Comparison of ENCODE assay signal across 13 cellular contexts in the genomic region with DNA sequence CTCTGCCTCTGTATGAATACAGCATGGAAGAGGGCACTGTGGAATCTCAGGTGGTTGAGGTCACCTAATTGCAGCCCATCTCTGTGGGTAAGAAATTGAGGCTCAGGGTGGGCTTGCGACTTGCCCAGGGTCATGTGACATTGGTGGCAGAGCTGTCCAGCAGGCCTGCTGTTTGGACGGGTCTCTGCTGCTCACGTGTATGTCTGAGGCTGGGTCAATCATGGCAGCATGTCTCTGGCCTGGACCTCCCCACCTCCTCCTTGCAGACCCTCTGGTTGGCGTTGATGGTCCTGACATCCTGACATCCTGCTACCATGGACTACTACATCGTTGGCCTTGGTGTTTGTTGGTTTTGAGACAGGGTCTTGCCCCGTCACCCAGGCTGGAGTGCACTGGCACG.
DNase-seq lines count a peak whose midpoint lies in the region; ATAC-seq, FAIRE-seq and TF ChIP-seq lines count a peak whose summit lies in the region.
"Had no signal": no experiment of that assay in that cellular context is flagged by ENCODE, and none has a peak within 500 bp of the region (broad histone marks: within the 10 kb centered on the region; RNA-seq: fewer than 3 reads in every experiment).

No MANE protein-coding gene starts in this region.

- no peak overlapping the region for H2BK12ac ChIP-seq in H9 (ENCODE audit: insufficient read length, low read depth, low read length)

- no peak for DNase-seq in H54 (ENCODE audit: insufficient read length, low spot score)
- no peak for DNase-seq in H9
- peak; percentile 13 for DNase-seq in endodermal cell
- DNase-seq in osteoblast (ENCODE audit: insufficient read length, low spot score, missing footprints): peak; percentile 71
- no peak for DNase-seq in stimulated activated naive CD8-positive, alpha-beta T cell treated with anti-CD3 and anti-CD28 coated beads, Interleukin-15, Interleukin-2, amounts not matched to agents 100 U/mL and 50 U/mL, for 24 hours
- DNase-seq in NCI-H1436 treated with DMSO at 0.1 percent for 48 hours (lab: John Stamatoyannopoulos, UW): no peak
- no peak for DNase-seq in BE2C
- no peak for DNase-seq in substantia nigra (lab: John Stamatoyannopoulos, UW)
- DNase-seq: CD4-positive, CD25-positive, alpha-beta regulatory T cell; DMS53; GF-D8 had no signal

- 0 out of 2 replicates have a peak, but pooled peaks have one; percentile 5 for TF ChIP-seq POLR2A in H54 (IDR thresholded peaks at IDR 0.05; ENCODE audit: low read depth, low read length)

- H4K5ac ChIP-seq in H9 (ENCODE audit: insufficient read length, low read depth, low read length): no peak overlapping the region

- no peak overlapping the region for H4K8ac ChIP-seq in H9 (replicated peaks; ENCODE audit: insufficient read length, low read depth, low read length)

- H4K91ac ChIP-seq in H9 (ENCODE audit: insufficient read length, low read depth, low read length): no peak overlapping the region

- no peak for TF ChIP-seq CTCF in H9 (conservative IDR thresholded peaks at IDR 0.05)
- no peak for TF ChIP-seq CTCF in endodermal cell (conservative IDR thresholded peaks at IDR 0.05)
- no peak for TF ChIP-seq CTCF in osteoblast (IDR thresholded peaks at IDR 0.05; ENCODE audit: extremely low read depth, low read depth, low read length)
- no peak for TF ChIP-seq CTCF in BE2C (IDR thresholded peaks at IDR 0.05; ENCODE audit: low read depth, low read length)

- H3K27ac ChIP-seq in H9 (ENCODE audit: insufficient read length, low read depth, low read length): no peak overlapping the region
- no peak overlapping the region for H3K27ac ChIP-seq in endodermal cell (ENCODE audit: low read depth, low read length)
- H3K27ac ChIP-seq in osteoblast (ENCODE audit: low read depth, low read length): no peak overlapping the region
- H3K27ac ChIP-seq in substantia nigra (ENCODE audit: low read depth, low read length, poor library complexity, severe bottlenecking): no peak overlapping the region
- H3K27ac ChIP-seq: A549, BLaER1 had no signal

- H3K27me3 ChIP-seq in H9 (ENCODE audit: insufficient read depth, low read length): no peaks in the 10 kb centered on the region
- no peaks in the 10 kb centered on the region for H3K27me3 ChIP-seq in endodermal cell (ENCODE audit: control insufficient read depth, insufficient read depth, low read length, poor library complexity, severe bottlenecking)
- H3K27me3 ChIP-seq in osteoblast (ENCODE audit: insufficient read depth, low read length): peaks cover 5% of the 10 kb centered on the region
- H3K27me3 ChIP-seq in BE2C: no peaks in the 10 kb centered on the region
- H3K27me3 ChIP-seq: BLaER1 had no signal

- H2AFZ ChIP-seq in H9 (ENCODE audit: low read length) (no peak overlapping the region), osteoblast (ENCODE audit: low read length) (no peak overlapping the region)

- no peak overlapping the region for H2AK5ac ChIP-seq in H9 (ENCODE audit: insufficient read length, low read length)

- H3K4ac ChIP-seq in H9 (ENCODE audit: low read depth, low read length): no peak overlapping the region

- H3K9ac ChIP-seq in H9 (ENCODE audit: extremely low read depth, insufficient read length, low read length) (no peak overlapping the region), endodermal cell (ENCODE audit: extremely low read depth, low read length, poor library complexity, severe bottlenecking) (no peak overlapping the region)
- H3K9ac ChIP-seq: BLaER1 had no signal

- no peak overlapping the region for H3K23ac ChIP-seq in H9 (ENCODE audit: insufficient read length, low read depth, low read length)

- no peak overlapping the region for H3K27ac Mint-ChIP-seq in H9
- H3K27ac Mint-ChIP-seq in endodermal cell: no peak overlapping the region
- H3K27ac Mint-ChIP-seq: CD4-positive, CD25-positive, alpha-beta regulatory T cell had no signal

- no peak overlapping the region for H2BK120ac ChIP-seq in H9 (ENCODE audit: low read depth, low read length, poor library complexity, severe bottlenecking)

- H3K36me3 Mint-ChIP-seq in H9 (ENCODE audit: insufficient read depth in 1 of 3, low read depth in 3 of 3): no peaks in the 10 kb centered on the region
- no peaks in the 10 kb centered on the region for H3K36me3 Mint-ChIP-seq in endodermal cell (ENCODE audit: low read depth)
- H3K36me3 Mint-ChIP-seq: CD4-positive, CD25-positive, alpha-beta regulatory T cell had no signal

- ATAC-seq in stimulated activated naive CD8-positive, alpha-beta T cell treated with anti-CD3 and anti-CD28 coated beads, Interleukin-15, Interleukin-2, amounts not matched to agents 100 U/mL and 50 U/mL, for 24 hours: no peak

- no peaks in the 10 kb centered on the region for H4K20me1 ChIP-seq in H9 (ENCODE audit: control insufficient read depth, insufficient read depth, insufficient read length)
- H4K20me1 ChIP-seq in osteoblast (ENCODE audit: insufficient read depth, low read length): no peaks in the 10 kb centered on the region
- H4K20me1 ChIP-seq: BLaER1 had no signal

- no peaks in the 10 kb centered on the region for H3K36me3 ChIP-seq in endodermal cell (ENCODE audit: control insufficient read depth, insufficient read depth, low read length)
- H3K36me3 ChIP-seq in osteoblast (ENCODE audit: insufficient read depth, low read length): no peaks in the 10 kb centered on the region
- no peaks in the 10 kb centered on the region for H3K36me3 ChIP-seq in BE2C
- H3K36me3 ChIP-seq: BLaER1 had no signal

- H3K9me3 ChIP-seq in H9 (ENCODE audit: control insufficient read depth, low read depth, low read length) (no peaks in the 10 kb centered on the region), endodermal cell (ENCODE audit: control insufficient read depth, low read length) (no peaks in the 10 kb centered on the region), osteoblast (ENCODE audit: low read depth, low read length) (no peaks in the 10 kb centered on the region), BE2C (no peaks in the 10 kb centered on the region)
- H3K9me3 ChIP-seq: A549, BLaER1 had no signal

- H3K79me2 ChIP-seq in H9 (ENCODE audit: insufficient read depth, low read length) (no peaks in the 10 kb centered on the region), osteoblast (ENCODE audit: insufficient read depth, low read length) (no peaks in the 10 kb centered on the region)

- no peaks in the 10 kb centered on the region for H3K79me1 ChIP-seq in H9 (ENCODE audit: insufficient read depth, low read depth, low read length, poor library complexity, severe bottlenecking)

- H2BK15ac ChIP-seq in H9 (ENCODE audit: low read depth, low read length): no peak overlapping the region

- H3K4me3 Mint-ChIP-seq in H9: no peak overlapping the region
- H3K4me3 Mint-ChIP-seq in endodermal cell: no peak overlapping the region
- H3K4me3 Mint-ChIP-seq: CD4-positive, CD25-positive, alpha-beta regulatory T cell had no signal

- no peak overlapping the region for H3T11ph ChIP-seq in H9 (ENCODE audit: low read length)

- H3K14ac ChIP-seq in H9 (ENCODE audit: insufficient read depth, low read length): peak overlapping the region; percentile 2; the same call in 1 of the 2 replicates

- H3K4me1 ChIP-seq in H9 (ENCODE audit: insufficient read depth, low read length) (no peaks in the 10 kb centered on the region), endodermal cell (ENCODE audit: control insufficient read depth, insufficient read depth, low read length) (no peaks in the 10 kb centered on the region), osteoblast (ENCODE audit: insufficient read depth, low read length) (peaks cover 7% of the 10 kb centered on the region), BE2C (no peaks in the 10 kb centered on the region)
- H3K4me1 ChIP-seq: A549 had no signal

- H3K4me3 ChIP-seq in endodermal cell (ENCODE audit: low read length) (no peak overlapping the region), osteoblast (ENCODE audit: insufficient read depth, low read length) (no peak overlapping the region), BE2C (ENCODE audit: low read depth, low read length) (no peak overlapping the region)
- H3K4me3 ChIP-seq: A549, BLaER1 had no signal

- no peak overlapping the region for H2BK20ac ChIP-seq in H9 (ENCODE audit: low read depth, low read length, poor library complexity, severe bottlenecking)

- H3K4me2 ChIP-seq in H9 (ENCODE audit: insufficient read depth, insufficient read length, low read length) (no peak overlapping the region), osteoblast (ENCODE audit: insufficient read depth, low read length) (no peak overlapping the region)
- H3K4me2 ChIP-seq: A549, BLaER1 had no signal

- no peak overlapping the region for H3K56ac ChIP-seq in H9 (ENCODE audit: insufficient read length, low read depth, low read length)

- H3K27me3 Mint-ChIP-seq in H9 (ENCODE audit: low read depth) (no peaks in the 10 kb centered on the region; the same call in 1 of the 2 replicates), endodermal cell (ENCODE audit: insufficient read depth) (peaks cover 3% of the 10 kb centered on the region)
- H3K27me3 Mint-ChIP-seq: CD4-positive, CD25-positive, alpha-beta regulatory T cell had no signal

- no peak for FAIRE-seq in H54 (lab: Jason Lieb, UNC)
- FAIRE-seq: A549 had no signal

- H3K4me1 Mint-ChIP-seq in H9 (peaks cover 2 to 4% of the 10 kb centered on the region in 2 experiments; a peak in 2 of 4 replicates), endodermal cell (no peaks in the 10 kb centered on the region)

- no CpG with 5 or more reads among the region's 7 CpGs for WGBS in H9 (ENCODE audit: extremely low coverage, insufficient read length, low lambda C conversion rate)
- WGBS in endodermal cell (ENCODE audit: insufficient coverage in 1 of 2, insufficient read length in 1 of 2), 2 experiments: 94 to 98% methylated on average over 6 to 7 of the region's 7 CpGs

- H3K18ac ChIP-seq in H9 (ENCODE audit: insufficient read length, low read depth, low read length): no peak overlapping the region

- H3K23me2 ChIP-seq in H9 (ENCODE audit: insufficient read length, low read depth, low read length, poor library complexity, severe bottlenecking): no peaks in the 10 kb centered on the region

- H3K9me3 Mint-ChIP-seq in H9 (peaks cover 0 to 1% of the 10 kb centered on the region in 2 experiments; a peak in 2 of 5 replicates), endodermal cell (no peaks in the 10 kb centered on the region)

- H2BK5ac ChIP-seq in H9 (ENCODE audit: insufficient read length, low read length): no peak overlapping the region

Comparison
In these comparisons a context has a peak if more than half of its experiments do, and no peak if none do; other contexts are left out.
1. DNase-seq: peak in endodermal cell (single experiment) and osteoblast (single experiment); none in H54 (single experiment), H9 (single experiment), stimulated activated naive CD8-positive, alpha-beta T cell treated with anti-CD3 and anti-CD28 coated beads, Interleukin-15, Interleukin-2, amounts not matched to agents 100 U/mL and 50 U/mL, for 24 hours (single experiment), NCI-H1436 treated with DMSO at 0.1 percent for 48 hours (single experiment), BE2C (single experiment) and substantia nigra (0 of 49).